In genomic region chr19:57099199-57099661, GRCh38 we compare ENCODE assay signal across 1 cellular context.
TF ChIP-seq lines count a peak whose summit lies in the region.

No MANE protein-coding gene starts in this region.

TF ChIP-seq in HepG2, 621 proteins besides CTCF, POLR2A, EP300 and RAD21 (continued from another document and continues in another):
- TF ChIP-seq RNF219 (CRISPR knock-in tag; IDR thresholded peaks at IDR 0.05) (no peak), ZSCAN25 (CRISPR knock-in tag; IDR thresholded peaks at IDR 0.05) (no peak), GPBP1L1 (CRISPR knock-in tag; IDR thresholded peaks at IDR 0.05) (no peak), JARID2 (CRISPR knock-in tag; IDR thresholded peaks at IDR 0.05; ENCODE audit: insufficient replicate concordance) (no peak), NFYB (CRISPR knock-in tag; IDR thresholded peaks at IDR 0.05) (no peak), TARDBP (CRISPR knock-in tag; IDR thresholded peaks at IDR 0.05) (no peak), CC2D1A (CRISPR knock-in tag; IDR thresholded peaks at IDR 0.05) (no peak), PRPF4 (IDR thresholded peaks at IDR 0.05; ENCODE audit: low read depth, low read length, poor library complexity, severe bottlenecking) (no peak), HMGXB4 (CRISPR knock-in tag; IDR thresholded peaks at IDR 0.05; ENCODE audit: borderline replicate concordance in 1 of 2, low read depth in 1 of 2) (peak; percentile 57 to 85), HOXA5 (CRISPR knock-in tag; IDR thresholded peaks at IDR 0.05) (peak; percentile 29; the same call in 1 of the 2 replicates), RCOR2 (CRISPR knock-in tag; IDR thresholded peaks at IDR 0.05) (peak; percentile 85), ZNF883 (CRISPR knock-in tag; IDR thresholded peaks at IDR 0.05; ENCODE audit: not compliant biosample characterization) (no peak), GATAD2A (CRISPR knock-in tag; IDR thresholded peaks at IDR 0.05) (peak; percentile 52), GRHL1 (CRISPR knock-in tag; conservative IDR thresholded peaks at IDR 0.05) (no peak), CHD2 (IDR thresholded peaks at IDR 0.05; ENCODE audit: low read depth, low read length) (no peak), ETV6 (CRISPR knock-in tag; conservative IDR thresholded peaks at IDR 0.05) (no peak), ATF7 (IDR thresholded peaks at IDR 0.05) (no peak), ATF7 (CRISPR knock-in tag; IDR thresholded peaks at IDR 0.05) (no peak), MBNL3 (CRISPR knock-in tag; conservative IDR thresholded peaks at IDR 0.05) (no peak), IKZF5 (CRISPR knock-in tag; IDR thresholded peaks at IDR 0.05) (peak; percentile 82; the same call in 1 of the 2 replicates), ZNF746 (CRISPR knock-in tag; IDR thresholded peaks at IDR 0.05) (no peak), ZNF572 (CRISPR knock-in tag; IDR thresholded peaks at IDR 0.05) (no peak), EEA1 (CRISPR knock-in tag; IDR thresholded peaks at IDR 0.05; ENCODE audit: borderline replicate concordance) (no peak), SPEN (CRISPR knock-in tag; IDR thresholded peaks at IDR 0.05; ENCODE audit: low read depth) (peak; percentile 59; the same call in 1 of the 2 replicates), ZNF550 (CRISPR knock-in tag; IDR thresholded peaks at IDR 0.05; ENCODE audit: borderline replicate concordance) (no peak), BRCA1 (CRISPR knock-in tag; IDR thresholded peaks at IDR 0.05) (0 out of 2 replicates have a peak, but pooled peaks have one; percentile 70), ZNF235 (CRISPR knock-in tag; IDR thresholded peaks at IDR 0.05; ENCODE audit: borderline replicate concordance) (no peak), DNMT1 (CRISPR knock-in tag; IDR thresholded peaks at IDR 0.05) (no peak), LBX2 (CRISPR knock-in tag; IDR thresholded peaks at IDR 0.05; ENCODE audit: borderline replicate concordance) (no peak), TEAD3 (CRISPR knock-in tag; optimal IDR thresholded peaks at IDR 0.05; ENCODE audit: borderline replicate concordance) (peak; percentile 76), XRCC5 (optimal IDR thresholded peaks at IDR 0.05; ENCODE audit: low read length) (peak; percentile 50), PHF5A (CRISPR knock-in tag; IDR thresholded peaks at IDR 0.05; ENCODE audit: low read depth, unreplicated experiment) (no peak), TCF7L2 (IDR thresholded peaks at IDR 0.05; ENCODE audit: low read depth, low read length) (no peak), ZBTB7A (CRISPR knock-in tag; IDR thresholded peaks at IDR 0.05) (no peak), ZNF547 (CRISPR knock-in tag; IDR thresholded peaks at IDR 0.05) (no peak), SIN3A (IDR thresholded peaks at IDR 0.05; ENCODE audit: borderline replicate concordance, low read depth, low read length) (no peak), PBX2 (CRISPR knock-in tag; IDR thresholded peaks at IDR 0.05) (no peak)
- TF ChIP-seq, protein P1, sequence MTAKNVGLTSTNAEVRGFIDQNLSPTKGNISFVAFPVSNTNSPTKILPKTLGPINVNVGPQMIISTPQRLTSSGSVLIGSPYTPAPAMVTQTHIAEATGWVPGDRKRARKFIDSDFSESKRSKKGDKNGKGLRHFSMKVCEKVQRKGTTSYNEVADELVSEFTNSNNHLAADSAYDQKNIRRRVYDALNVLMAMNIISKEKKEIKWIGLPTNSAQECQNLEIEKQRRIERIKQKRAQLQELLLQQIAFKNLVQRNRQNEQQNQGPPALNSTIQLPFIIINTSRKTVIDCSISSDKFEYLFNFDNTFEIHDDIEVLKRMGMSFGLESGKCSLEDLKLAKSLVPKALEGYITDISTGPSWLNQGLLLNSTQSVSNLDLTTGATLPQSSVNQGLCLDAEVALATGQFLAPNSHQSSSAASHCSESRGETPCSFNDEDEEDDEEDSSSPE (CRISPR knock-in tag; IDR thresholded peaks at IDR 0.05), result no peak
- TF ChIP-seq, protein P2, sequence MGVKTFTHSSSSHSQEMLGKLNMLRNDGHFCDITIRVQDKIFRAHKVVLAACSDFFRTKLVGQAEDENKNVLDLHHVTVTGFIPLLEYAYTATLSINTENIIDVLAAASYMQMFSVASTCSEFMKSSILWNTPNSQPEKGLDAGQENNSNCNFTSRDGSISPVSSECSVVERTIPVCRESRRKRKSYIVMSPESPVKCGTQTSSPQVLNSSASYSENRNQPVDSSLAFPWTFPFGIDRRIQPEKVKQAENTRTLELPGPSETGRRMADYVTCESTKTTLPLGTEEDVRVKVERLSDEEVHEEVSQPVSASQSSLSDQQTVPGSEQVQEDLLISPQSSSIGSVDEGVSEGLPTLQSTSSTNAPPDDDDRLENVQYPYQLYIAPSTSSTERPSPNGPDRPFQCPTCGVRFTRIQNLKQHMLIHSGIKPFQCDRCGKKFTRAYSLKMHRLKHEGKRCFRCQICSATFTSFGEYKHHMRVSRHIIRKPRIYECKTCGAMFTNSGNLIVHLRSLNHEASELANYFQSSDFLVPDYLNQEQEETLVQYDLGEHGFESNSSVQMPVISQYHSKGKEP (CRISPR knock-in tag; IDR thresholded peaks at IDR 0.05), result no peak
- TF ChIP-seq, protein P3, sequence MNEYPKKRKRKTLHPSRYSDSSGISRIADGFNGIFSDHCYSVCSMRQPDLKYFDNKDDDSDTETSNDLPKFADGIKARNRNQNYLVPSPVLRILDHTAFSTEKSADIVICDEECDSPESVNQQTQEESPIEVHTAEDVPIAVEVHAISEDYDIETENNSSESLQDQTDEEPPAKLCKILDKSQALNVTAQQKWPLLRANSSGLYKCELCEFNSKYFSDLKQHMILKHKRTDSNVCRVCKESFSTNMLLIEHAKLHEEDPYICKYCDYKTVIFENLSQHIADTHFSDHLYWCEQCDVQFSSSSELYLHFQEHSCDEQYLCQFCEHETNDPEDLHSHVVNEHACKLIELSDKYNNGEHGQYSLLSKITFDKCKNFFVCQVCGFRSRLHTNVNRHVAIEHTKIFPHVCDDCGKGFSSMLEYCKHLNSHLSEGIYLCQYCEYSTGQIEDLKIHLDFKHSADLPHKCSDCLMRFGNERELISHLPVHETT (CRISPR knock-in tag; conservative IDR thresholded peaks at IDR 0.05), result no peak
- TF ChIP-seq, protein P4, sequence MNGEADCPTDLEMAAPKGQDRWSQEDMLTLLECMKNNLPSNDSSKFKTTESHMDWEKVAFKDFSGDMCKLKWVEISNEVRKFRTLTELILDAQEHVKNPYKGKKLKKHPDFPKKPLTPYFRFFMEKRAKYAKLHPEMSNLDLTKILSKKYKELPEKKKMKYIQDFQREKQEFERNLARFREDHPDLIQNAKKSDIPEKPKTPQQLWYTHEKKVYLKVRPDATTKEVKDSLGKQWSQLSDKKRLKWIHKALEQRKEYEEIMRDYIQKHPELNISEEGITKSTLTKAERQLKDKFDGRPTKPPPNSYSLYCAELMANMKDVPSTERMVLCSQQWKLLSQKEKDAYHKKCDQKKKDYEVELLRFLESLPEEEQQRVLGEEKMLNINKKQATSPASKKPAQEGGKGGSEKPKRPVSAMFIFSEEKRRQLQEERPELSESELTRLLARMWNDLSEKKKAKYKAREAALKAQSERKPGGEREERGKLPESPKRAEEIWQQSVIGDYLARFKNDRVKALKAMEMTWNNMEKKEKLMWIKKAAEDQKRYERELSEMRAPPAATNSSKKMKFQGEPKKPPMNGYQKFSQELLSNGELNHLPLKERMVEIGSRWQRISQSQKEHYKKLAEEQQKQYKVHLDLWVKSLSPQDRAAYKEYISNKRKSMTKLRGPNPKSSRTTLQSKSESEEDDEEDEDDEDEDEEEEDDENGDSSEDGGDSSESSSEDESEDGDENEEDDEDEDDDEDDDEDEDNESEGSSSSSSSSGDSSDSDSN (CRISPR knock-in tag; IDR thresholded peaks at IDR 0.05), result no peak; the same call in 1 of the 2 replicates
- TF ChIP-seq, protein P5, sequence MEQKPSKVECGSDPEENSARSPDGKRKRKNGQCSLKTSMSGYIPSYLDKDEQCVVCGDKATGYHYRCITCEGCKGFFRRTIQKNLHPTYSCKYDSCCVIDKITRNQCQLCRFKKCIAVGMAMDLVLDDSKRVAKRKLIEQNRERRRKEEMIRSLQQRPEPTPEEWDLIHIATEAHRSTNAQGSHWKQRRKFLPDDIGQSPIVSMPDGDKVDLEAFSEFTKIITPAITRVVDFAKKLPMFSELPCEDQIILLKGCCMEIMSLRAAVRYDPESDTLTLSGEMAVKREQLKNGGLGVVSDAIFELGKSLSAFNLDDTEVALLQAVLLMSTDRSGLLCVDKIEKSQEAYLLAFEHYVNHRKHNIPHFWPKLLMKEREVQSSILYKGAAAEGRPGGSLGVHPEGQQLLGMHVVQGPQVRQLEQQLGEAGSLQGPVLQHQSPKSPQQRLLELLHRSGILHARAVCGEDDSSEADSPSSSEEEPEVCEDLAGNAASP (CRISPR knock-in tag; IDR thresholded peaks at IDR 0.05; ENCODE audit: borderline replicate concordance), result peak; percentile 34; the same call in 1 of the 2 replicates
- TF ChIP-seq, protein P6, sequence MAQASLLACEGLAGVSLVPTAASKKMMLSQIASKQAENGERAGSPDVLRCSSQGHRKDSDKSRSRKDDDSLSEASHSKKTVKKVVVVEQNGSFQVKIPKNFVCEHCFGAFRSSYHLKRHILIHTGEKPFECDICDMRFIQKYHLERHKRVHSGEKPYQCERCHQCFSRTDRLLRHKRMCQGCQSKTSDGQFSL (CRISPR knock-in tag; IDR thresholded peaks at IDR 0.05), result no peak
- TF ChIP-seq, protein P7, sequence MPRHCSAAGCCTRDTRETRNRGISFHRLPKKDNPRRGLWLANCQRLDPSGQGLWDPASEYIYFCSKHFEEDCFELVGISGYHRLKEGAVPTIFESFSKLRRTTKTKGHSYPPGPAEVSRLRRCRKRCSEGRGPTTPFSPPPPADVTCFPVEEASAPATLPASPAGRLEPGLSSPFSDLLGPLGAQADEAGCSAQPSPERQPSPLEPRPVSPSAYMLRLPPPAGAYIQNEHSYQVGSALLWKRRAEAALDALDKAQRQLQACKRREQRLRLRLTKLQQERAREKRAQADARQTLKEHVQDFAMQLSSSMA (CRISPR knock-in tag; IDR thresholded peaks at IDR 0.05), result no peak
